In genomic region chr11:108589136-108589535, GRCh38 we compare ENCODE assay signal across 1 cellular context.
TF ChIP-seq lines count a peak whose summit lies in the region.

No MANE protein-coding gene starts in this region.

TF ChIP-seq in WTC11, 78 proteins besides CTCF, POLR2A, EP300 and RAD21 (continued from another document):
- TF ChIP-seq, protein P1, sequence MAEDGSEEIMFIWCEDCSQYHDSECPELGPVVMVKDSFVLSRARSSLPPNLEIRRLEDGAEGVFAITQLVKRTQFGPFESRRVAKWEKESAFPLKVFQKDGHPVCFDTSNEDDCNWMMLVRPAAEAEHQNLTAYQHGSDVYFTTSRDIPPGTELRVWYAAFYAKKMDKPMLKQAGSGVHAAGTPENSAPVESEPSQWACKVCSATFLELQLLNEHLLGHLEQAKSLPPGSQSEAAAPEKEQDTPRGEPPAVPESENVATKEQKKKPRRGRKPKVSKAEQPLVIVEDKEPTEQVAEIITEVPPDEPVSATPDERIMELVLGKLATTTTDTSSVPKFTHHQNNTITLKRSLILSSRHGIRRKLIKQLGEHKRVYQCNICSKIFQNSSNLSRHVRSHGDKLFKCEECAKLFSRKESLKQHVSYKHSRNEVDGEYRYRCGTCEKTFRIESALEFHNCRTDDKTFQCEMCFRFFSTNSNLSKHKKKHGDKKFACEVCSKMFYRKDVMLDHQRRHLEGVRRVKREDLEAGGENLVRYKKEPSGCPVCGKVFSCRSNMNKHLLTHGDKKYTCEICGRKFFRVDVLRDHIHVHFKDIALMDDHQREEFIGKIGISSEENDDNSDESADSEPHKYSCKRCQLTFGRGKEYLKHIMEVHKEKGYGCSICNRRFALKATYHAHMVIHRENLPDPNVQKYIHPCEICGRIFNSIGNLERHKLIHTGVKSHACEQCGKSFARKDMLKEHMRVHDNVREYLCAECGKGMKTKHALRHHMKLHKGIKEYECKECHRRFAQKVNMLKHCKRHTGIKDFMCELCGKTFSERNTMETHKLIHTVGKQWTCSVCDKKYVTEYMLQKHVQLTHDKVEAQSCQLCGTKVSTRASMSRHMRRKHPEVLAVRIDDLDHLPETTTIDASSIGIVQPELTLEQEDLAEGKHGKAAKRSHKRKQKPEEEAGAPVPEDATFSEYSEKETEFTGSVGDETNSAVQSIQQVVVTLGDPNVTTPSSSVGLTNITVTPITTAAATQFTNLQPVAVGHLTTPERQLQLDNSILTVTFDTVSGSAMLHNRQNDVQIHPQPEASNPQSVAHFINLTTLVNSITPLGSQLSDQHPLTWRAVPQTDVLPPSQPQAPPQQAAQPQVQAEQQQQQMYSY (CRISPR knock-in tag; IDR thresholded peaks at IDR 0.05), result no peak
- TF ChIP-seq E2F4 (CRISPR knock-in tag; IDR thresholded peaks at IDR 0.05; ENCODE audit: borderline replicate concordance, low read depth) (no peak), JUN (CRISPR knock-in tag; IDR thresholded peaks at IDR 0.05) (no peak), ZNF317 (CRISPR knock-in tag; IDR thresholded peaks at IDR 0.05; ENCODE audit: borderline replicate concordance, low read depth) (no peak), MYBL2 (CRISPR knock-in tag; IDR thresholded peaks at IDR 0.05) (no peak)
